ENCODE assay signal across 8 cellular contexts in the genomic region with DNA sequence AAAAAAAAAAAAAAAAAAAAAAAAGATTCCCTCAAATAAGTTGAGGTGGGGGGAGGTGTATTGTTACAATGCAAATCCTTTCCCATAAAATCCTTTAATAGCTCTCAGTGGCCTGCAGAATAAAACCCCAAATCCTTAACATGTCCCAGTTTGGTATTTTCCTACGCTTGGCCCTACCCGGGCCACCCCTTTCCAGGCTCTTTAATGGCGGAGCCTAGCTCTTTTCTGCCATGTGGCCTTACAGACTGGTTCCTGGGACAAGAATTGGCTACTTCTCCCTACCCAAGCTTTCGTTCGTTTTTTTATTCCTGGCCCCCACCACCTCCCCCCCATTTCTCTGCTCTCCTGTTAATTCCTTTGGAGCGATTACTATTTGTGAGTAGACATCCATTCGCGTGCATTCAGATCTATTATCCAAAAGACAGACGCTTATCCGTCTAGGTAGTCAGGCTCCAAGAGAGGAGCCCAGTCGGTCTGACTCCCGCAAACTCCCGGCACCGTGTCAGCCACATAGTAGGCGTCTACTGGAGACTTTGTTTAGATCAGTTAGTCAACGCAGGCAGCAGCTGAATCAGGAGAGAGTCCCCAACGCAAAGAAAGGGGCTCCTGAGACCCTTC. TPM values are rescaled to one million over a fixed set of nuclear protein-coding genes. Genes with fewer than 3 reads are reported as not detected.
DNase-seq lines count a peak whose midpoint lies in the region; ATAC-seq, FAIRE-seq and TF ChIP-seq lines count a peak whose summit lies in the region.

No MANE protein-coding gene starts in this region.

- H3K79me2 ChIP-seq in osteoblast (ENCODE audit: insufficient read depth, low read length): peaks cover 33% of the 10 kb centered on the region

- no peak for TF ChIP-seq CTCF in Caco-2 (IDR thresholded peaks at IDR 0.05; ENCODE audit: insufficient read depth in 1 of 2, low read depth in 1 of 2, low read length in 1 of 2, severe bottlenecking in 1 of 2, unreplicated experiment in 1 of 2)
- no peak for TF ChIP-seq CTCF in Panc1 (IDR thresholded peaks at IDR 0.05)
- TF ChIP-seq CTCF in epithelial cell of proximal tubule (conservative IDR thresholded peaks at IDR 0.05; ENCODE audit: low read depth, low read length): no peak
- no peak for TF ChIP-seq CTCF in osteoblast (IDR thresholded peaks at IDR 0.05; ENCODE audit: extremely low read depth, low read depth, low read length)

- TF ChIP-seq POLR2A in GM12892 (IDR thresholded peaks at IDR 0.05; ENCODE audit: low read depth, low read length): no peak

- H3K27ac Mint-ChIP-seq in Caco-2 (ENCODE audit: unreplicated experiment): peak overlapping the region; percentile 94

- H3K4me1 Mint-ChIP-seq in Caco-2 (ENCODE audit: low read depth, unreplicated experiment): peaks cover 12% of the 10 kb centered on the region

- peak overlapping the region; percentile 95 for H3K4me2 ChIP-seq in osteoblast (ENCODE audit: insufficient read depth, low read length)

- BruUV-seq in Caco-2 (replicated peaks; lab: Mats Ljungman, UMichigan) (no TSS peak), Panc1 (replicated peaks; lab: Mats Ljungman, UMichigan) (no TSS peak)

- H3K4me3 ChIP-seq in Caco-2 (ENCODE audit: low read depth, low read length) (peak overlapping the region; percentile 13), Panc1 (ENCODE audit: low read depth in 2 of 2, low read length in 2 of 2) (peak overlapping the region; percentile 69 to 77), epithelial cell of proximal tubule (ENCODE audit: low read depth, low read length) (peak overlapping the region; percentile 92), osteoblast (ENCODE audit: insufficient read depth, low read length) (peak overlapping the region; percentile 98)

- POLR2A ChIA-PET in Caco-2 (lab: Charles Lee) (interaction anchor here (0.6 to 1.0 kb wide), 4 partner anchors 17 to 239 kb away, joined by 3 to 7 read pairs (median 4); no protein-coding TSS in a partner anchor), Panc1 (lab: Charles Lee) (interaction anchor here (0.7 kb wide), 1 partner anchor 33 kb away, joined by 6 read pairs; no protein-coding TSS in a partner anchor)

- peak overlapping the region; percentile 98 for H3K4me3 Mint-ChIP-seq in Caco-2 (ENCODE audit: unreplicated experiment)

- H3K4me1 ChIP-seq in Caco-2: peaks cover 31% of the 10 kb centered on the region
- peaks cover 26% of the 10 kb centered on the region for H3K4me1 ChIP-seq in Panc1 (ENCODE audit: control insufficient read depth, insufficient read depth, low read length)
- H3K4me1 ChIP-seq in osteoblast (ENCODE audit: insufficient read depth, low read length): peaks cover 37% of the 10 kb centered on the region

- H4K20me1 ChIP-seq in osteoblast (ENCODE audit: insufficient read depth, low read length): peaks cover 8% of the 10 kb centered on the region

- H3K27ac ChIP-seq in Panc1 (ENCODE audit: low read length) (peak overlapping the region; percentile 91), osteoblast (ENCODE audit: low read depth, low read length) (peak overlapping the region; percentile 91)

- H3K36me3 Mint-ChIP-seq in Caco-2 (ENCODE audit: insufficient read depth, unreplicated experiment): peaks cover 27% of the 10 kb centered on the region

- ATAC-seq in Panc1 (peak; percentile 16), GM21723 (IDR thresholded peaks at IDR 0.05; ENCODE audit: unreplicated experiment) (no peak)

- DNase-seq in Caco-2 (no peak), Panc1 (ENCODE audit: low read depth, low spot score) (no peak), epithelial cell of proximal tubule (ENCODE audit: low read depth) (no peak), osteoblast (ENCODE audit: insufficient read length, low spot score, missing footprints) (no peak), GM12892 (ENCODE audit: insufficient read length) (no peak), NCI-H128 (lab: John Stamatoyannopoulos, UW; ENCODE audit: unreplicated experiment) (no peak)
- no peak for DNase-seq in stimulated activated CD4-positive, alpha-beta T cell treated with anti-CD3 and anti-CD28 coated beads, Interleukin-15, amount 100 ng/mL, for 24 hours

- no peaks in the 10 kb centered on the region for H3K9me3 ChIP-seq in Caco-2
- H3K9me3 ChIP-seq in Panc1 (ENCODE audit: control insufficient read depth, insufficient read depth, low read depth, low read length): no peaks in the 10 kb centered on the region
- no peaks in the 10 kb centered on the region for H3K9me3 ChIP-seq in osteoblast (ENCODE audit: low read depth, low read length)

- no peaks in the 10 kb centered on the region for H3K36me3 ChIP-seq in Caco-2 (ENCODE audit: control insufficient read depth, insufficient read depth, low read length)
- H3K36me3 ChIP-seq in Panc1 (ENCODE audit: control insufficient read depth, insufficient read depth, low read length): no peaks in the 10 kb centered on the region
- no peaks in the 10 kb centered on the region for H3K36me3 ChIP-seq in osteoblast (ENCODE audit: insufficient read depth, low read length)

- CTCF ChIA-PET in Caco-2 (lab: Charles Lee): interaction anchor here (0.7 to 1.1 kb wide), 3 partner anchors 24 to 174 kb away, joined by 3 to 6 read pairs (median 5); a partner anchor contains a TSS
- CTCF ChIA-PET in Panc1 (lab: Charles Lee): interaction anchor here (0.7 kb wide), 1 partner anchor 305 kb away, joined by 9 read pairs; no protein-coding TSS in a partner anchor

- peak overlapping the region; percentile 100 for H2AFZ ChIP-seq in osteoblast (ENCODE audit: low read length)

- H3K27me3 Mint-ChIP-seq in Caco-2 (ENCODE audit: insufficient read depth, unreplicated experiment): no peaks in the 10 kb centered on the region

- no peaks in the 10 kb centered on the region for H3K27me3 ChIP-seq in Caco-2 (replicated peaks; ENCODE audit: control insufficient read depth, insufficient read depth, low read length)
- H3K27me3 ChIP-seq in Panc1 (ENCODE audit: control insufficient read depth, insufficient read depth, low read length): no peaks in the 10 kb centered on the region
- no peaks in the 10 kb centered on the region for H3K27me3 ChIP-seq in osteoblast (ENCODE audit: insufficient read depth, low read length)

- in situ Hi-C loops in Panc1 (cut with HindIII; ENCODE audit: low pct_unique_long_range_greater_than_20kb, low sequenced_read_pairs): no loop called here

- no peaks in the 10 kb centered on the region for H3K9me3 Mint-ChIP-seq in Caco-2 (ENCODE audit: unreplicated experiment)

- no peak for FAIRE-seq in GM12892 (lab: Jason Lieb, UNC)

- intact Hi-C loops in Caco-2 (cut with micrococcal nuclease; ENCODE audit: unreplicated experiment) (no loop called here), Panc1 (cut with micrococcal nuclease; ENCODE audit: unreplicated experiment) (no loop called here)

RNA-seq across cellular contexts. Expression of a gene that starts 0.8 kb away (rescaled TPM):
- 46.8 and 50.5 TPM in 2 replicates for total RNA-seq in Caco-2 (2022)
- 27.3 TPM for total RNA-seq in Panc1 (2021; ENCODE audit: unreplicated experiment)
- 31.5 TPM for polyA plus RNA-seq in Panc1 (2012; ENCODE audit: insufficient read length)
- 33.7 and 45.7 TPM in 2 replicates for total RNA-seq in epithelial cell of proximal tubule
- total RNA-seq in osteoblast: 23.6 and 25.7 TPM in 2 replicates
- 14.4 TPM for polyA plus RNA-seq in GM12892 (2012; ENCODE audit: missing spikeins)

RNA-seq across cellular contexts. Expression of a gene that starts 5.4 kb away (rescaled TPM):
- total RNA-seq in Caco-2 (2022) (239 and 245 TPM in 2 replicates), Panc1 (2021; ENCODE audit: unreplicated experiment) (119 TPM), epithelial cell of proximal tubule (219 and 549 TPM in 2 replicates), osteoblast (203 TPM in 2 replicates)
- 166 TPM for polyA plus RNA-seq in Panc1 (2012; ENCODE audit: insufficient read length)
- 131 TPM for polyA plus RNA-seq in GM12892 (2012; ENCODE audit: missing spikeins)

RNA-seq across cellular contexts. Expression of a gene that starts 6.2 kb away (rescaled TPM):
- total RNA-seq in Caco-2 (2022) (70.9 and 80.1 TPM in 2 replicates), Panc1 (2021; ENCODE audit: unreplicated experiment) (43.4 TPM), epithelial cell of proximal tubule (36.3 and 40.4 TPM in 2 replicates), osteoblast (24.2 and 25.6 TPM in 2 replicates)
- 27.6 TPM for polyA plus RNA-seq in Panc1 (2012; ENCODE audit: insufficient read length)
- polyA plus RNA-seq in GM12892 (2012; ENCODE audit: missing spikeins): 23.0 TPM

RNA-seq across cellular contexts. Expression of a gene that starts 31.5 kb away (rescaled TPM):
- total RNA-seq in Caco-2 (2022) (124 and 139 TPM in 2 replicates), Panc1 (2021; ENCODE audit: unreplicated experiment) (85.3 TPM), epithelial cell of proximal tubule (61.1 and 61.2 TPM in 2 replicates), osteoblast (45.7 and 60.8 TPM in 2 replicates)
- polyA plus RNA-seq in Panc1 (2012; ENCODE audit: insufficient read length): 80.8 TPM
- polyA plus RNA-seq in GM12892 (2012; ENCODE audit: missing spikeins): 46.5 TPM

RNA-seq across cellular contexts. Expression of a gene that starts 34.6 kb away (rescaled TPM):
- 0.84 and 0.91 TPM in 2 replicates for total RNA-seq in Caco-2 (2022)
- 1.6 TPM for total RNA-seq in Panc1 (2021; ENCODE audit: unreplicated experiment)
- polyA plus RNA-seq in Panc1 (2012; ENCODE audit: insufficient read length): 2.5 TPM
- total RNA-seq in epithelial cell of proximal tubule: 0.07 and 0.52 TPM in 2 replicates
- total RNA-seq in osteoblast: 0.88 and 1.8 TPM in 2 replicates
- 0.38 TPM for polyA plus RNA-seq in GM12892 (2012; ENCODE audit: missing spikeins)

Comparison
In these comparisons a context has a peak if more than half of its experiments do, and no peak if none do; other contexts are left out.
1. H3K4me3 ChIP-seq: peak in every context shown above with its lines; median percentile 98 in osteoblast; 92 in epithelial cell of proximal tubule; 73 in Panc1; 13 in Caco-2.